Comparison of ENCODE assay signal across 11 cellular contexts in the genomic region with DNA sequence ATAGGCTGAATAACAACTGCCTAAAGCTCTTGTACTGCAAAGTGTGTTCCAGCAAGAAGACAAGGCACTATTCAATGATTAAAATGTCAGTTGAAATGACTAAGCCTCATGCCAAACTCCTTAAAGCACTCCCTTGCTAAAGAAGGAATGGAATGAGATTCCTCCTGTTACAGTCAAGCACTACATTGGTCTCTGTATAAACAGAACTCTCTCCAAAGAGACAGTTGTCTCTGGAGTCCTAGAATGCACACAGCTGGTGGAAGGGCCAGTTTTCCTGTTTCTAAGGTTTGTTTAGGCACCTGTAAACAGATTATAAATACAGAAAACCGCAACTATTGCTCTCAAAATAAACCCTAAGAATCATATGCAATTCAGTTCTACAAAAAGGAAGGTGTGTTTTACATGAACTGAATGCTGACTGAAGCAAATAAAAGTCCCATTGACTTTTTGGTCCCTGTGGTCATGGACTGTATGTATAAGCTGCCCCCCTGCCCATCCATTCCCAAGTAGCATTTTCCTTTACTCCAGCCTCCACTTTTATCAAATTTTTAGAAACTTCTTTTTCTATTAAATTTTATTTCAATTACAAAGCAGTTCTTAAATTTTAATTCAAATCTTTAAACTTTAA. TPM values are rescaled to one million over a fixed set of nuclear protein-coding genes. Genes with fewer than 3 reads are reported as not detected.
DNase-seq lines count a peak whose midpoint lies in the region; ATAC-seq and FAIRE-seq lines count a peak whose summit lies in the region.
"Had no signal": no experiment of that assay in that cellular context is flagged by ENCODE, and none has a peak within 500 bp of the region (broad histone marks: within the 10 kb centered on the region; RNA-seq: fewer than 3 reads in every experiment).

No MANE protein-coding gene starts in this region.

- H2BK5ac ChIP-seq in mesenchymal stem cell (ENCODE audit: low read depth, low read length, poor library complexity, severe bottlenecking) = no peak overlapping the region

- peak; percentile 100 for FAIRE-seq in A204.1 (lab: Jason Lieb, UNC)

- H3K79me1 ChIP-seq in mesenchymal stem cell (replicated peaks; ENCODE audit: low read length, poor library complexity, severe bottlenecking) = no peaks in the 10 kb centered on the region

- no peak overlapping the region for H2BK15ac ChIP-seq in mesenchymal stem cell (ENCODE audit: low read depth, poor library complexity, severe bottlenecking)

- H3K27ac ChIP-seq in HUES48 (ENCODE audit: low read depth, low read length) (peak overlapping the region; percentile 54), mesenchymal stem cell (ENCODE audit: low read length, poor library complexity, severe bottlenecking) (peak overlapping the region; percentile 89)
- H3K27ac ChIP-seq: WERI-Rb-1 had no signal

- no peak overlapping the region for H3K9ac ChIP-seq in HUES48 (ENCODE audit: low read depth, low read length)
- H3K9ac ChIP-seq in mesenchymal stem cell (ENCODE audit: low read length) = peak overlapping the region; percentile 27

- no peak overlapping the region for H3K18ac ChIP-seq in mesenchymal stem cell (ENCODE audit: low read depth in 1 of 2, low read length in 2 of 2)

- H2AFZ ChIP-seq in mesenchymal stem cell (ENCODE audit: low read depth, low read length) = no peak overlapping the region

- H4K8ac ChIP-seq in mesenchymal stem cell (ENCODE audit: low read length) = no peak overlapping the region

- no peaks in the 10 kb centered on the region for H3K36me3 ChIP-seq in HUES48 (ENCODE audit: control insufficient read depth, insufficient read depth, low read length)
- peaks cover 2 to 22% of the 10 kb centered on the region in 2 experiments for H3K36me3 ChIP-seq in mesenchymal stem cell (ENCODE audit: control insufficient read depth in 1 of 2, insufficient read depth in 2 of 2, low read depth in 1 of 2, low read length in 2 of 2)
- H3K36me3 ChIP-seq: WERI-Rb-1 had no signal

- no peak overlapping the region for H3K4ac ChIP-seq in mesenchymal stem cell (ENCODE audit: low read depth in 1 of 2, low read length in 2 of 2)

- no peak overlapping the region for H3K23ac ChIP-seq in mesenchymal stem cell (ENCODE audit: low read length in 2 of 2)

- H3K4me3 ChIP-seq in HUES48 (ENCODE audit: low read depth, low read length) = no peak overlapping the region
- H3K4me3 ChIP-seq in mesenchymal stem cell (ENCODE audit: insufficient read depth in 1 of 2, low read depth in 1 of 2, low read length in 2 of 2) = no peak overlapping the region

- no peak overlapping the region for H2BK12ac ChIP-seq in mesenchymal stem cell (ENCODE audit: low read length in 2 of 2)

- WGBS in mesenchymal stem cell = no CpG with 5 or more reads among the region's 1 CpG

- H3K4me1 ChIP-seq in HUES48 (ENCODE audit: control insufficient read depth, insufficient read depth, low read length) = peaks cover 33% of the 10 kb centered on the region
- H3K4me1 ChIP-seq in mesenchymal stem cell (ENCODE audit: control insufficient read depth, insufficient read depth, low read depth, low read length) = peaks cover 10% of the 10 kb centered on the region

- H2BK120ac ChIP-seq in mesenchymal stem cell (ENCODE audit: low read depth, low read length) = no peak overlapping the region

- H4K91ac ChIP-seq in mesenchymal stem cell (ENCODE audit: low read length) = no peak overlapping the region

- no peak overlapping the region for H3K4me2 ChIP-seq in mesenchymal stem cell (ENCODE audit: low read length, poor library complexity, severe bottlenecking)

- DNase-seq in dedifferentiated amniotic fluid mesenchymal stem cell (ENCODE audit: extremely low spot score) = peak; percentile 87
- peak; percentile 94 for DNase-seq in mesenchymal stem cell
- DNase-seq in DMS153 (lab: John Stamatoyannopoulos, UW) = no peak
- DNase-seq in GOT3 (lab: John Stamatoyannopoulos, UW) = no peak
- DNase-seq: C1 segment of cervical spinal cord; stimulated activated CD8-positive, alpha-beta memory T cell treated with anti-CD3 and anti-CD28 coated beads, Interleukin-4, amount 100 ng/mL, for 48 hours; WERI-Rb-1 had no signal

- no peaks in the 10 kb centered on the region for H3K9me3 ChIP-seq in HUES48 (ENCODE audit: control insufficient read depth, insufficient read depth, low read length)
- H3K9me3 ChIP-seq in mesenchymal stem cell (ENCODE audit: control insufficient read depth, low read length) = no peaks in the 10 kb centered on the region

- H2AK5ac ChIP-seq in mesenchymal stem cell (ENCODE audit: low read length, severe bottlenecking) = no peak overlapping the region

- ATAC-seq in GM19023 (IDR thresholded peaks at IDR 0.05; ENCODE audit: unreplicated experiment) = no peak
- no peak for ATAC-seq in GM19397 (IDR thresholded peaks at IDR 0.05; ENCODE audit: unreplicated experiment)

- H3K14ac ChIP-seq in mesenchymal stem cell (ENCODE audit: low read length in 2 of 2) = no peak overlapping the region

- no peaks in the 10 kb centered on the region for H3K27me3 ChIP-seq in HUES48 (ENCODE audit: control insufficient read depth, insufficient read depth, low read length)
- no peaks in the 10 kb centered on the region for H3K27me3 ChIP-seq in mesenchymal stem cell (ENCODE audit: control insufficient read depth in 1 of 2, insufficient read depth in 1 of 2, low read length in 2 of 2)

RNA-seq across cellular contexts. Expression of gene FAT1, which starts 47.0 kb away (rescaled TPM):
- polyA plus RNA-seq in mesenchymal stem cell (2013, experiment 1 of 2) = 137 TPM
- 119 TPM for polyA plus RNA-seq in mesenchymal stem cell (2013, experiment 2 of 2)

Comparison
In these comparisons a context has a peak if more than half of its experiments do, and no peak if none do; other contexts are left out.
1. DNase-seq: peak in dedifferentiated amniotic fluid mesenchymal stem cell (single experiment) and mesenchymal stem cell (single experiment); none in DMS153 (single experiment) and GOT3 (single experiment).